Comparison of ENCODE assay signal across 8 cellular contexts in the genomic region with DNA sequence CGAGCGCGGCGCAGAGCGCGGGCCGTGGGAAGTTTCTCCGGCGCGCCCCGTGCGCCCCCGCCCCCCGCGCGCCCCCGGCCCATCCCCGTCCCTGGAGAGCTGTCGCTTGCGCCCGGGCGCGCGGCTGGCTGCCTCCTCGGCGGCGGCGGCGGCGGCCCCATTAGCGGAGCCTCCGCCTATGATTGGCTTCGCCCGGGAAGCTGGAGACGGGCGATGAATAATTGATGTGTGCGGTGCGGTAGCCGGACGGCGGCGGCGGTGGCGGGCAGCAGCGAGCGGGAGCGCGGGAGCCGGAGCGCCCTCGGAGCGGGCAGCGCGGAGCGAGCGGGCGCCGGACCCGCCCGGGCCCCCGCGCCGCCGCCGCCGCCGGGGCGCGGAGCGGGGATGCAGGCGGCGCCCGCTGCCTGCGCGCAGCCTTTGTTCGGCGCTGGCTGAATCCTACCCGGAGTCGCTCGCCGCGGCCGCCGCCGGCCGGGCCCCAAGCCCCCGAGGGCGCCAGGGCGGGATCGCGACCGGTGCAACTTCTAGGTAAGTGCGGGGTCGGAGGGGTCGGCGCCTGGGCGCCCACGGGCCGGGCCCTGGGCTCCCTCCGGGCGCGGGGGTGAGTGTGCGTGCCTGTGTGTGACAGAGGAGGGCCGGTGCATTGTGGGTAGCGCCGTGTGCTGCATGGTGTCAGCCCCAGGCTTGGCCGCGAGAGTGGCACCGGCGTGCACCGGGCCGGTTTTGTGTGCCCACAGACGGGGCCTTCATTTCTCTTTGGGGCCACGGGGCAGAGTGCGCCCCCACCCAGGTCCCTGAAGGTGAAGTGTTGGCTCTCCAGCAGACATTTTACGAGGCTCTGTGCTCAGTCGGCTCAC.
DNase-seq lines count a peak whose midpoint lies in the region; ATAC-seq lines count a peak whose summit lies in the region.

No MANE protein-coding gene starts in this region.

- H3K9ac ChIP-seq in mesendoderm (ENCODE audit: low read length): peak overlapping the region; percentile 65

- H3K79me1 ChIP-seq in mesendoderm (ENCODE audit: low read length): peaks cover 31% of the 10 kb centered on the region

- POLR2A ChIA-PET in CD8-positive, alpha-beta memory T cell (lab: Charles Lee): interaction anchor here (1.4 to 1.8 kb wide), 2 partner anchors 43 to 79 kb away, joined by 4 to 5 read pairs; no protein-coding TSS in a partner anchor

- no peaks in the 10 kb centered on the region for H3K9me3 ChIP-seq in CD8-positive, alpha-beta memory T cell (ENCODE audit: low read length)

- H3K4me2 ChIP-seq in mesendoderm (ENCODE audit: low read length): peak overlapping the region; percentile 41

- peaks cover 14% of the 10 kb centered on the region for H3K79me2 ChIP-seq in mesendoderm (ENCODE audit: control insufficient read depth, insufficient read depth, low read length)

- H3K4me1 ChIP-seq in CD8-positive, alpha-beta memory T cell (ENCODE audit: insufficient read depth, low read length): peaks cover 56% of the 10 kb centered on the region
- H3K4me1 ChIP-seq in mesendoderm (ENCODE audit: control insufficient read depth, low read depth, low read length): peaks cover 28% of the 10 kb centered on the region

- H2BK5ac ChIP-seq in mesendoderm (ENCODE audit: low read length): no peak overlapping the region

- H3K56ac ChIP-seq in mesendoderm (ENCODE audit: low read length): peak overlapping the region; percentile 90

- CTCF ChIA-PET in CD8-positive, alpha-beta memory T cell (lab: Charles Lee): interaction anchor here (1.1 kb wide), 1 partner anchor 45 kb away, joined by 3 read pairs; no protein-coding TSS in a partner anchor

- DNase-seq in CD8-positive, alpha-beta memory T cell: peak; percentile 32 to 76 (median 43)
- DNase-seq in activated CD4-positive, alpha-beta T cell treated with anti-CD3 and anti-CD28 coated beads for 24 hours (ENCODE audit: low read depth in 2 of 2): peak; percentile 42 to 57
- DNase-seq in mesendoderm (peak; percentile 74), NOMO-1 (lab: John Stamatoyannopoulos, UW; ENCODE audit: unreplicated experiment in 2 of 2) (no peak)
- DNase-seq in stimulated activated CD8-positive, alpha-beta memory T cell treated with anti-CD3 and anti-CD28 coated beads, Interleukin-4, amount 100 ng/mL, for 48 hours: peak; percentile 74

- no peaks in the 10 kb centered on the region for H3K9me3 Mint-ChIP-seq in CD8-positive, alpha-beta memory T cell

- no peaks in the 10 kb centered on the region for H3K27me3 ChIP-seq in CD8-positive, alpha-beta memory T cell (ENCODE audit: insufficient read depth, low read length, poor library complexity, severe bottlenecking)
- H3K27me3 ChIP-seq in mesendoderm (ENCODE audit: insufficient read depth, low read length, poor library complexity): no peaks in the 10 kb centered on the region

- no peak overlapping the region for H4K8ac ChIP-seq in mesendoderm (ENCODE audit: low read depth, low read length)

- peak overlapping the region; percentile 64 to 96 (median 90) for H3K27ac Mint-ChIP-seq in CD8-positive, alpha-beta memory T cell

- peaks cover 49 to 62% (median 53%) of the 10 kb centered on the region in 3 donors for H3K4me1 Mint-ChIP-seq in CD8-positive, alpha-beta memory T cell

- peak overlapping the region; percentile 49 for H3K27ac ChIP-seq in CD8-positive, alpha-beta memory T cell (ENCODE audit: low read depth, low read length)
- H3K27ac ChIP-seq in cingulate gyrus (ENCODE audit: low read depth, low read length): peak overlapping the region; percentile 81
- H3K27ac ChIP-seq in mesendoderm (ENCODE audit: low read depth, low read length): no peak overlapping the region

- H3K23ac ChIP-seq in mesendoderm (ENCODE audit: low read length): no peak overlapping the region

- WGBS in mesendoderm (ENCODE audit: extremely low coverage, insufficient coverage, low lambda C conversion rate): no CpG with 5 or more reads among the region's 117 CpGs

- H3K18ac ChIP-seq in mesendoderm (ENCODE audit: low read length): peak overlapping the region; percentile 56

- H3K27me3 Mint-ChIP-seq in CD8-positive, alpha-beta memory T cell: peaks cover 0 to 3% of the 10 kb centered on the region in 2 donors

- H3K36me3 Mint-ChIP-seq in CD8-positive, alpha-beta memory T cell: no peaks in the 10 kb centered on the region

- ATAC-seq in GM19438 (IDR thresholded peaks at IDR 0.05; ENCODE audit: low read depth, unreplicated experiment): peak; percentile 37
- peak; percentile 20 for ATAC-seq in HG03565 (IDR thresholded peaks at IDR 0.05; ENCODE audit: unreplicated experiment)

- H3K4ac ChIP-seq in mesendoderm (ENCODE audit: low read depth, low read length): peak overlapping the region; percentile 10

- no peak overlapping the region for H2BK15ac ChIP-seq in mesendoderm (replicated peaks; ENCODE audit: low read depth)

- H2BK120ac ChIP-seq in mesendoderm (ENCODE audit: low read depth, low read length): peak overlapping the region; percentile 39

- H4K5ac ChIP-seq in mesendoderm (ENCODE audit: low read length): no peak overlapping the region

- no peaks in the 10 kb centered on the region for H3K36me3 ChIP-seq in CD8-positive, alpha-beta memory T cell (ENCODE audit: insufficient read depth, low read length)
- H3K36me3 ChIP-seq in mesendoderm (ENCODE audit: control insufficient read depth, insufficient read depth, low read length): no peaks in the 10 kb centered on the region

- no peak overlapping the region for H2AK5ac ChIP-seq in mesendoderm (ENCODE audit: low read length)

- H3K4me3 Mint-ChIP-seq in CD8-positive, alpha-beta memory T cell: peak overlapping the region; percentile 82 to 94 (median 88)

- H3K4me3 ChIP-seq in CD8-positive, alpha-beta memory T cell (ENCODE audit: low read length): peak overlapping the region; percentile 43
- no peak overlapping the region for H3K4me3 ChIP-seq in mesendoderm (ENCODE audit: low read length)

Comparison
In these comparisons a context has a peak if more than half of its experiments do, and no peak if none do; other contexts are left out.
1. DNase-seq: peak in CD8-positive, alpha-beta memory T cell (5 of 5), activated CD4-positive, alpha-beta T cell treated with anti-CD3 and anti-CD28 coated beads for 24 hours (2 of 2), mesendoderm (single experiment) and stimulated activated CD8-positive, alpha-beta memory T cell treated with anti-CD3 and anti-CD28 coated beads, Interleukin-4, amount 100 ng/mL, for 48 hours (single experiment); none in NOMO-1 (0 of 2).